In genomic region chr9:98241357-98242104, GRCh38 we compare ENCODE assay signal across 18 cellular contexts. TPM values are rescaled to one million over a fixed set of nuclear protein-coding genes. Genes with fewer than 3 reads are reported as not detected.
DNase-seq lines count a peak whose midpoint lies in the region; ATAC-seq, FAIRE-seq and TF ChIP-seq lines count a peak whose summit lies in the region.
"Had no signal": no experiment of that assay in that cellular context is flagged by ENCODE, and none has a peak within 500 bp of the region (broad histone marks: within the 10 kb centered on the region; RNA-seq: fewer than 3 reads in every experiment).

No MANE protein-coding gene starts in this region.

- H4K20me1 ChIP-seq in DND-41 (ENCODE audit: insufficient read depth, low read length) (no peaks in the 10 kb centered on the region), K562 (replicated peaks; ENCODE audit: control insufficient read depth, insufficient read depth, low read length) (no peaks in the 10 kb centered on the region)

- intact Hi-C loops in K562 (cut with micrococcal nuclease) (loop anchor here (2.0 kb wide), 1 partner anchor 15 kb away; no protein-coding TSS in a partner anchor), prostate gland (cut with DNase I) (no loop called here)

- WGBS in K562 (ENCODE audit: insufficient coverage, low coverage, missing lambda C conversion rate) = 23% methylated on average over 3 of the region's 3 CpGs
- WGBS in prostate gland = 83% methylated on average over 3 of the region's 3 CpGs

- peaks cover 9% of the 10 kb centered on the region for H3K27me3 Mint-ChIP-seq in neural crest cell (ENCODE audit: low read depth)
- H3K27me3 Mint-ChIP-seq: activated CD4-positive, alpha-beta T cell treated with anti-CD3 and anti-CD28 coated beads for 36 hours; activated naive CD8-positive, alpha-beta T cell treated with anti-CD3 and anti-CD28 coated beads, Interleukin-2, amount 10 ng/mL, durations not matched to agents 7 days and 5 days had no signal

- FAIRE-seq in K562 (lab: Jason Lieb, UNC) = peak; percentile 64
- FAIRE-seq: endothelial cell of umbilical vein, GM19239 had no signal

- DNase-seq in DND-41 (no peak), HL-60 (ENCODE audit: low read depth in 1 of 2, low spot score in 1 of 2) (peak in 1 of 2 experiments; percentile 60), K562 (ENCODE audit: extremely low read depth in 1 of 4, low spot score in 3 of 4) (peak in 2 of 4 experiments; percentile 28 to 49), neural crest cell (ENCODE audit: low read depth, low spot score) (no peak), EL (no peak), prostate gland (ENCODE audit: low spot score) (no peak), NCI-H1694 treated with DMSO at 0.1 percent for 48 hours (lab: John Stamatoyannopoulos, UW) (no peak)
- DNase-seq: activated CD4-positive, alpha-beta T cell treated with anti-CD3 and anti-CD28 coated beads for 36 hours; activated naive CD8-positive, alpha-beta T cell treated with anti-CD3 and anti-CD28 coated beads, Interleukin-2, amount 10 ng/mL, durations not matched to agents 7 days and 5 days; cerebellar nuclear complex; DMS53; NCI-H1092 treated with DMSO at 0.1 percent for 48 hours; NCI-H226; SW 1271 had no signal

- H3K27ac Mint-ChIP-seq in neural crest cell (ENCODE audit: unreplicated experiment) = peak overlapping the region; percentile 20
- H3K27ac Mint-ChIP-seq: activated CD4-positive, alpha-beta T cell treated with anti-CD3 and anti-CD28 coated beads for 36 hours; activated naive CD8-positive, alpha-beta T cell treated with anti-CD3 and anti-CD28 coated beads, Interleukin-2, amount 10 ng/mL, durations not matched to agents 7 days and 5 days had no signal

- H3K79me2 ChIP-seq in DND-41 (ENCODE audit: insufficient read depth, low read length) = no peaks in the 10 kb centered on the region
- H3K79me2 ChIP-seq in K562 (ENCODE audit: control insufficient read depth, insufficient read depth, low read length) = no peaks in the 10 kb centered on the region; the same call in 2 of the 3 replicates

- H2AFZ ChIP-seq in DND-41 (ENCODE audit: low read depth, low read length) (no peak overlapping the region), K562 (ENCODE audit: low read depth, low read length) (peak overlapping the region; percentile 65)

- H3K27me3 ChIP-seq in DND-41 (ENCODE audit: insufficient read depth, low read length, poor library complexity) (no peaks in the 10 kb centered on the region), HL-60 (ENCODE audit: insufficient read depth, poor library complexity, severe bottlenecking) (no peaks in the 10 kb centered on the region), K562 (ENCODE audit: control insufficient read depth in 2 of 2, insufficient read depth in 2 of 2, low read length in 2 of 2) (no peaks in the 10 kb centered on the region), prostate gland (replicated peaks; ENCODE audit: insufficient read depth) (no peaks in the 10 kb centered on the region)

- H3K4me3 Mint-ChIP-seq in neural crest cell = no peak overlapping the region
- H3K4me3 Mint-ChIP-seq: activated CD4-positive, alpha-beta T cell treated with anti-CD3 and anti-CD28 coated beads for 36 hours; activated naive CD8-positive, alpha-beta T cell treated with anti-CD3 and anti-CD28 coated beads, Interleukin-2, amount 10 ng/mL, durations not matched to agents 7 days and 5 days had no signal

- H3K36me3 ChIP-seq in DND-41 (ENCODE audit: insufficient read depth, low read length) (no peaks in the 10 kb centered on the region), K562 (ENCODE audit: control insufficient read depth, insufficient read depth, low read length) (peaks cover 8% of the 10 kb centered on the region; the same call in 1 of the 3 replicates), prostate gland (no peaks in the 10 kb centered on the region)
- H3K36me3 ChIP-seq: thoracic aorta had no signal

- no peaks in the 10 kb centered on the region for H3K36me3 Mint-ChIP-seq in neural crest cell (ENCODE audit: low read depth)

- BruUV-seq in K562 (replicated peaks; lab: Mats Ljungman, UMichigan) = no TSS peak

- H3K4me3 ChIP-seq in DND-41 (ENCODE audit: low read depth in 1 of 2, low read length in 2 of 2) (no peak overlapping the region), HL-60 (replicated peaks; ENCODE audit: insufficient read depth, low read length) (no peak overlapping the region), K562 (no peak overlapping the region), prostate gland (no peak overlapping the region)
- H3K4me3 ChIP-seq: thoracic aorta had no signal

- H3K27ac ChIP-seq in DND-41 (ENCODE audit: low read length) (no peak overlapping the region), HL-60 (replicated peaks) (peak overlapping the region; percentile 55), K562 (ENCODE audit: extremely low read depth, low read depth, low read length) (peak overlapping the region; percentile 21; the same call in 2 of the 3 replicates), prostate gland (no peak overlapping the region)
- H3K27ac ChIP-seq: thoracic aorta had no signal

- H3K4me1 ChIP-seq in DND-41 (ENCODE audit: insufficient read depth, low read length) = no peaks in the 10 kb centered on the region
- peaks cover 22 to 38% of the 10 kb centered on the region in 2 experiments for H3K4me1 ChIP-seq in K562 (replicated peaks in 1 of 2; ENCODE audit: control insufficient read depth in 2 of 2, insufficient read depth in 2 of 2, low read length in 2 of 2)
- no peaks in the 10 kb centered on the region for H3K4me1 ChIP-seq in prostate gland (replicated peaks)

- no peaks in the 10 kb centered on the region for H3K9me3 Mint-ChIP-seq in neural crest cell
- H3K9me3 Mint-ChIP-seq: activated naive CD8-positive, alpha-beta T cell treated with anti-CD3 and anti-CD28 coated beads, Interleukin-2, amount 10 ng/mL, durations not matched to agents 7 days and 5 days had no signal

- H3K9ac ChIP-seq in DND-41 (ENCODE audit: low read depth, low read length) (no peak overlapping the region), K562 (ENCODE audit: insufficient read depth in 1 of 2, low read depth in 2 of 2, low read length in 2 of 2) (peak overlapping the region; percentile 10 to 23; a peak in 3 of 4 replicates)

- no peaks in the 10 kb centered on the region for H3K9me1 ChIP-seq in K562 (ENCODE audit: control insufficient read depth, insufficient read depth, low read length)

- in situ Hi-C loops in K562 (cut with MboI) = no loop called here

- peak; percentile 18 for TF ChIP-seq CTCF in DND-41 (IDR thresholded peaks at IDR 0.05; ENCODE audit: borderline replicate concordance, extremely low read depth, low read length, poor library complexity, severe bottlenecking)
- TF ChIP-seq CTCF in HL-60 (IDR thresholded peaks at IDR 0.05; ENCODE audit: insufficient read depth, low read length) = no peak
- TF ChIP-seq CTCF in K562 (IDR thresholded peaks at IDR 0.05 in 2 of 3, conservative IDR thresholded peaks at IDR 0.05 in 1 of 3; ENCODE audit: insufficient read depth in 2 of 3, low read depth in 1 of 3, low read length in 3 of 3) = peak; percentile 41 to 64 (median 54)
- TF ChIP-seq CTCF in neural crest cell (conservative IDR thresholded peaks at IDR 0.05) = no peak
- no peak for TF ChIP-seq CTCF in prostate gland (IDR thresholded peaks at IDR 0.05)

- H3K9me3 ChIP-seq in DND-41 (ENCODE audit: insufficient read depth, low read length, severe bottlenecking) (no peaks in the 10 kb centered on the region), K562 (replicated peaks; ENCODE audit: control insufficient read depth, insufficient read depth, low read depth, low read length) (no peaks in the 10 kb centered on the region), prostate gland (no peaks in the 10 kb centered on the region)
- H3K9me3 ChIP-seq: thoracic aorta had no signal

- H3K4me2 ChIP-seq in DND-41 (ENCODE audit: insufficient read depth, low read length) (no peak overlapping the region), K562 (ENCODE audit: insufficient read depth, low read length) (peak overlapping the region; percentile 29; the same call in 1 of the 2 replicates)

- TF ChIP-seq RAD21 in K562 (CRISPR knock-in tag; conservative IDR thresholded peaks at IDR 0.05 in 1 of 2, IDR thresholded peaks at IDR 0.05 in 1 of 2) = peak in 1 of 2 experiments; percentile 39; a peak in 2 of 4 replicates

- CTCF ChIA-PET in K562 (lab: Yijun Ruan, JAX; ENCODE audit: low intra/inter-chr PET ratio) = interaction anchor here (0.8 kb wide), 1 partner anchor 282 kb away, joined by 3 read pairs; no protein-coding TSS in a partner anchor

- TF ChIP-seq EP300 in K562 (IDR thresholded peaks at IDR 0.05; ENCODE audit: low read length) = no peak

- ATAC-seq in DND-41 (ENCODE audit: insufficient read depth, low read depth) = peak; percentile 42; the same call in 1 of the 3 replicates
- peak; percentile 76 for ATAC-seq in K562
- no peak for ATAC-seq in GM19397 (IDR thresholded peaks at IDR 0.05; ENCODE audit: unreplicated experiment)
- ATAC-seq: activated CD4-positive, alpha-beta T cell treated with anti-CD3 and anti-CD28 coated beads for 36 hours had no signal

- H3K4me1 Mint-ChIP-seq in neural crest cell = peaks cover 7% of the 10 kb centered on the region
- H3K4me1 Mint-ChIP-seq: activated CD4-positive, alpha-beta T cell treated with anti-CD3 and anti-CD28 coated beads for 36 hours had no signal

- TF ChIP-seq POLR2A in K562 (conservative IDR thresholded peaks at IDR 0.05) = no peak
- no peak for TF ChIP-seq POLR2A in prostate gland (IDR thresholded peaks at IDR 0.05)

- POLR2A ChIA-PET in K562 (lab: Yijun Ruan, JAX) = interaction anchor here (0.5 to 5.2 kb wide), 10 partner anchors 11 to 863 kb away, joined by 3 to 21 read pairs (median 3); partner anchors contain the start of genes TBC1D2 and TGFBR1

RNA-seq across cellular contexts. Expression of gene TBC1D2, which starts 13.9 kb away (rescaled TPM):
- total RNA-seq in K562 (2011; cell fraction: chromatin; rRNA removed; ENCODE audit: low replicate concordance) = 7.6 and 15.3 TPM in 2 replicates
- 9.9 and 12.0 TPM in 2 replicates for total RNA-seq in K562 (2011; cell fraction: nucleolus; rRNA removed)
- total RNA-seq in K562 (2011; cell fraction: nucleoplasm; rRNA removed) = 6.6 and 7.3 TPM in 2 replicates
- total RNA-seq in K562 (2014; rRNA removed) (5.3 and 6.1 TPM in 2 replicates), K562 (2014; rRNA removed; fragmentation: Illumina TruSeq; extraction: Trizol) (1.4 and 1.8 TPM in 2 replicates), K562 (2015; rRNA removed; fragmentation: Illumina TruSeq; extraction: Trizol) (3.2 and 3.8 TPM in 2 replicates), K562 (2021) (6.1 and 7.0 TPM in 2 replicates), neural crest cell (2.2 and 2.4 TPM in 2 replicates), prostate gland (10 to 100 TPM; 18.4 to 18.8 TPM)
- polyA plus RNA-seq in K562 (2011; rRNA removed) (2.5 and 3.5 TPM in 2 replicates), K562 (2014; fragmentation: Illumina TruSeq; extraction: Trizol) (2.2 and 3.9 TPM in 2 replicates), K562 (2014; fragmentation: Nextera tagmentation; extraction: Ambion mirVana) (under 1 TPM; 0.10 to 0.21 TPM), K562 (2014; rRNA removed) (5.2 and 5.4 TPM in 2 replicates)
- 2.7 and 8.4 TPM in 2 replicates for polyA plus RNA-seq in K562 (2011; cell fraction: cytosol; rRNA removed)
- polyA plus RNA-seq in K562 (2011; cell fraction: nucleus; rRNA removed) = 5.7 and 10.1 TPM in 2 replicates
- polyA plus RNA-seq in K562 (2012) = 4.8 and 7.1 TPM in 2 replicates
- polyA minus RNA-seq in K562 (2011; rRNA and poly(A)+ RNA removed) = 2.8 and 4.0 TPM in 2 replicates
- 4.3 and 4.5 TPM in 2 replicates for polyA minus RNA-seq in K562 (2011; cell fraction: cytosol; rRNA and poly(A)+ RNA removed)
- polyA minus RNA-seq in K562 (2011; cell fraction: nucleus; rRNA and poly(A)+ RNA removed) = 4.8 and 5.6 TPM in 2 replicates

RNA-seq across cellular contexts. Expression of gene CORO2A, which starts 49.1 kb away (rescaled TPM):
- 10.6 and 16.2 TPM in 2 replicates for total RNA-seq in K562 (2011; cell fraction: chromatin; rRNA removed; ENCODE audit: low replicate concordance)
- 11.2 and 12.9 TPM in 2 replicates for total RNA-seq in K562 (2011; cell fraction: nucleolus; rRNA removed)
- 11.4 and 11.6 TPM in 2 replicates for total RNA-seq in K562 (2011; cell fraction: nucleoplasm; rRNA removed)
- 13.4 and 20.8 TPM in 2 replicates for total RNA-seq in K562 (2014; rRNA removed)
- 17.5 and 20.0 TPM in 2 replicates for total RNA-seq in K562 (2014; rRNA removed; fragmentation: Illumina TruSeq; extraction: Trizol)
- 16.3 and 16.5 TPM in 2 replicates for total RNA-seq in K562 (2015; rRNA removed; fragmentation: Illumina TruSeq; extraction: Trizol)
- 21.1 and 21.3 TPM in 2 replicates for total RNA-seq in K562 (2021)
- 13.2 and 18.7 TPM in 2 replicates for polyA plus RNA-seq in K562 (2011; rRNA removed)
- 15.4 and 25.7 TPM in 2 replicates for polyA plus RNA-seq in K562 (2011; cell fraction: cytosol; rRNA removed)
- 8.4 and 15.2 TPM in 2 replicates for polyA plus RNA-seq in K562 (2011; cell fraction: nucleus; rRNA removed)
- 14.3 and 16.8 TPM in 2 replicates for polyA plus RNA-seq in K562 (2012)
- 23.5 and 26.6 TPM in 2 replicates for polyA plus RNA-seq in K562 (2014; fragmentation: Illumina TruSeq; extraction: Trizol)
- 10 to 100 TPM in 1 of 2 experiments, 1 to 10 TPM in 1; 9.5 to 12.2 TPM for polyA plus RNA-seq in K562 (2014; fragmentation: Nextera tagmentation; extraction: Ambion mirVana)
- 18.0 and 20.3 TPM in 2 replicates for polyA plus RNA-seq in K562 (2014; rRNA removed)
- 13.1 and 21.5 TPM in 2 replicates for polyA minus RNA-seq in K562 (2011; rRNA and poly(A)+ RNA removed)
- polyA minus RNA-seq in K562 (2011; cell fraction: cytosol; rRNA and poly(A)+ RNA removed) = 8.4 and 12.5 TPM in 2 replicates
- 4.7 and 5.2 TPM in 2 replicates for polyA minus RNA-seq in K562 (2011; cell fraction: nucleus; rRNA and poly(A)+ RNA removed)
- 9.3 and 9.5 TPM in 2 replicates for total RNA-seq in neural crest cell
- 10 to 100 TPM; 31.2 to 45.3 TPM for total RNA-seq in prostate gland

Comparison
In these comparisons a context has a peak if more than half of its experiments do, and no peak if none do; other contexts are left out.
1. H3K27ac ChIP-seq: peak in HL-60 (single experiment) and K562 (single experiment); none in DND-41 (single experiment) and prostate gland (0 of 2).
2. CTCF ChIP-seq: peak in DND-41 (single experiment) and K562 (3 of 3); none in HL-60 (single experiment), neural crest cell (single experiment) and prostate gland (0 of 4).